In genomic region chr22:23243006-23243573, GRCh38 we compare ENCODE assay signal across 1 cellular context.
TF ChIP-seq lines count a peak whose summit lies in the region.

No MANE protein-coding gene starts in this region.

TF ChIP-seq in HepG2, 621 proteins besides CTCF, POLR2A, EP300 and RAD21 (continued from another document):
- TF ChIP-seq MLXIP (CRISPR knock-in tag; IDR thresholded peaks at IDR 0.05; ENCODE audit: borderline replicate concordance) = no peak
- no peak for TF ChIP-seq ZMYM2 (CRISPR knock-in tag; IDR thresholded peaks at IDR 0.05)
- TF ChIP-seq, protein P1, sequence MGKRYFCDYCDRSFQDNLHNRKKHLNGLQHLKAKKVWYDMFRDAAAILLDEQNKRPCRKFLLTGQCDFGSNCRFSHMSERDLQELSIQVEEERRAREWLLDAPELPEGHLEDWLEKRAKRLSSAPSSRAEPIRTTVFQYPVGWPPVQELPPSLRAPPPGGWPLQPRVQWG (CRISPR knock-in tag; IDR thresholded peaks at IDR 0.05; ENCODE audit: borderline replicate concordance, low read depth) = no peak
- no peak for TF ChIP-seq TEAD2 (CRISPR knock-in tag; IDR thresholded peaks at IDR 0.05)
- TF ChIP-seq SMAD3 (CRISPR knock-in tag; IDR thresholded peaks at IDR 0.05) = no peak
- TF ChIP-seq CBFB (CRISPR knock-in tag; IDR thresholded peaks at IDR 0.05) = no peak
- TF ChIP-seq ZNF207 (IDR thresholded peaks at IDR 0.05; ENCODE audit: borderline replicate concordance) = no peak
TF ChIP-seq in HepG2: peak in this region for 0.
